In genomic region chr10:93319855-93320254, GRCh38 we compare ENCODE assay signal across 16 cellular contexts.
DNase-seq lines count a peak whose midpoint lies in the region; ATAC-seq and TF ChIP-seq lines count a peak whose summit lies in the region.
"Had no signal": no experiment of that assay in that cellular context is flagged by ENCODE, and none has a peak within 500 bp of the region (broad histone marks: within the 10 kb centered on the region; RNA-seq: fewer than 3 reads in every experiment).

No MANE protein-coding gene starts in this region.

- no TSS peak for BruUV-seq in OCI-LY7 (replicated peaks; lab: Mats Ljungman, UMichigan)

- H3K27me3 Mint-ChIP-seq in nephron (ENCODE audit: low read depth) = peaks cover 4% of the 10 kb centered on the region

- no peaks in the 10 kb centered on the region for H3K79me2 ChIP-seq in OCI-LY7 (ENCODE audit: insufficient read depth, low read depth, low read length)

- DNase-seq in DMS 273 treated with DMSO at 0.1 percent for 48 hours (lab: John Stamatoyannopoulos, UW) (peak; percentile 9), NCI-H1694 (lab: John Stamatoyannopoulos, UW) (peak; percentile 67), astrocyte of the hippocampus (ENCODE audit: low read depth, low spot score) (peak; percentile 35), OCI-LY7 (ENCODE audit: low spot score) (no peak), SHP77 treated with DMSO at 0.1 percent for 48 hours (lab: John Stamatoyannopoulos, UW) (no peak)
- DNase-seq: activated CD4-positive, alpha-beta T cell treated with anti-CD3 and anti-CD28 coated beads for 48 hours; activated gamma-delta T cell treated with Interleukin-2 at 50 U/mL for 16 hours; DMS153; effector CD8-positive, alpha-beta T cell; GM23248; MM.1S; psoas muscle had no signal

- H3K9me2 ChIP-seq in OCI-LY7 (ENCODE audit: insufficient read depth, low read length) = no peaks in the 10 kb centered on the region

- no peak overlapping the region for H3K4me3 Mint-ChIP-seq in nephron
- H3K4me3 Mint-ChIP-seq: natural killer cell treated with Interleukin-12 subunit alpha and Interleukin-12 subunit beta and Interleukin-15 and Interleukin-18, amount 100 ng/mL, for 72 hours had no signal

- POLR2A ChIA-PET in OCI-LY7 (lab: Charles Lee) = no interaction called here

- no peaks in the 10 kb centered on the region for H3K9me3 ChIP-seq in OCI-LY7 (ENCODE audit: low read length)
- H3K9me3 ChIP-seq: psoas muscle had no signal

- no peak overlapping the region for H3K4me3 ChIP-seq in OCI-LY7 (ENCODE audit: low read depth, low read length, poor library complexity, severe bottlenecking)
- H3K4me3 ChIP-seq: GM23248, psoas muscle had no signal

- H3K36me3 Mint-ChIP-seq in nephron (ENCODE audit: low read depth) = peaks cover 40% of the 10 kb centered on the region
- H3K36me3 Mint-ChIP-seq: natural killer cell treated with Interleukin-12 subunit alpha and Interleukin-12 subunit beta and Interleukin-15 and Interleukin-18, amount 100 ng/mL, for 72 hours had no signal

- no peaks in the 10 kb centered on the region for H3K4me1 ChIP-seq in OCI-LY7 (ENCODE audit: insufficient read depth, low read length, poor library complexity, severe bottlenecking)
- H3K4me1 ChIP-seq: psoas muscle had no signal

- no peak overlapping the region for H3K4me2 ChIP-seq in OCI-LY7 (ENCODE audit: low read length)

- no peaks in the 10 kb centered on the region for H4K20me1 ChIP-seq in OCI-LY7 (ENCODE audit: insufficient read depth, low read length)

- H2AFZ ChIP-seq in OCI-LY7 (ENCODE audit: low read length) = no peak overlapping the region
- H2AFZ ChIP-seq: GM23248 had no signal

- peaks cover 28% of the 10 kb centered on the region for H3K4me1 Mint-ChIP-seq in nephron

- intact Hi-C loops in OCI-LY7 (cut with micrococcal nuclease; ENCODE audit: unreplicated experiment) = no loop called here

- no peak overlapping the region for H3K27ac ChIP-seq in OCI-LY7 (ENCODE audit: low read depth, low read length, poor library complexity, severe bottlenecking)
- H3K27ac ChIP-seq: C4-2B, GM23248, psoas muscle had no signal

- CTCF ChIA-PET in OCI-LY7 (lab: Charles Lee; ENCODE audit: unreplicated experiment) = no interaction called here

- H3K36me3 ChIP-seq in OCI-LY7 (ENCODE audit: insufficient read depth, low read length) = no peaks in the 10 kb centered on the region

- peak overlapping the region; percentile 36 to 82 (median 36) for H3K27ac Mint-ChIP-seq in nephron
- H3K27ac Mint-ChIP-seq: natural killer cell treated with Interleukin-12 subunit alpha and Interleukin-12 subunit beta and Interleukin-15 and Interleukin-18, amount 100 ng/mL, for 72 hours had no signal

- ATAC-seq in HG02973 (IDR thresholded peaks at IDR 0.05; ENCODE audit: unreplicated experiment) = no peak
- ATAC-seq: psoas muscle had no signal

- no peaks in the 10 kb centered on the region for H3K9me3 Mint-ChIP-seq in nephron
- H3K9me3 Mint-ChIP-seq: natural killer cell treated with Interleukin-12 subunit alpha and Interleukin-12 subunit beta and Interleukin-15 and Interleukin-18, amount 100 ng/mL, for 72 hours had no signal

- no peak for TF ChIP-seq CTCF in nephron (IDR thresholded peaks at IDR 0.05; ENCODE audit: unreplicated experiment in 3 of 3)
- TF ChIP-seq CTCF in OCI-LY7 (conservative IDR thresholded peaks at IDR 0.05; ENCODE audit: low read length) = no peak

Comparison
In these comparisons a context has a peak if more than half of its experiments do, and no peak if none do; other contexts are left out.
1. DNase-seq: peak in DMS 273 treated with DMSO at 0.1 percent for 48 hours (single experiment), NCI-H1694 (single experiment) and astrocyte of the hippocampus (single experiment); none in OCI-LY7 (single experiment) and SHP77 treated with DMSO at 0.1 percent for 48 hours (single experiment).